ENCODE assay signal across 8 cellular contexts in genomic region chr14:51780006-51780692, GRCh38.
DNase-seq lines count a peak whose midpoint lies in the region; ATAC-seq and TF ChIP-seq lines count a peak whose summit lies in the region.

No MANE protein-coding gene starts in this region.

- no peak overlapping the region for H3K9ac ChIP-seq in endodermal cell (ENCODE audit: extremely low read depth, low read length, poor library complexity, severe bottlenecking)

- H3K4me3 Mint-ChIP-seq in endodermal cell (no peak overlapping the region), mesothelial cell of epicardium (no peak overlapping the region)

- H3K27ac ChIP-seq in endodermal cell (ENCODE audit: low read depth, low read length) = no peak overlapping the region

- H3K27me3 Mint-ChIP-seq in endodermal cell (ENCODE audit: insufficient read depth) = peaks cover 15% of the 10 kb centered on the region
- H3K27me3 Mint-ChIP-seq in mesothelial cell of epicardium (ENCODE audit: low read depth) = peaks cover 31% of the 10 kb centered on the region

- peaks cover 11% of the 10 kb centered on the region for H3K27me3 ChIP-seq in endodermal cell (ENCODE audit: control insufficient read depth, insufficient read depth, low read length, poor library complexity, severe bottlenecking)

- no peaks in the 10 kb centered on the region for H3K9me3 ChIP-seq in endodermal cell (ENCODE audit: control insufficient read depth, low read length)

- no peaks in the 10 kb centered on the region for H3K36me3 ChIP-seq in endodermal cell (ENCODE audit: control insufficient read depth, insufficient read depth, low read length)

- H3K36me3 Mint-ChIP-seq in endodermal cell (ENCODE audit: low read depth) = no peaks in the 10 kb centered on the region
- no peaks in the 10 kb centered on the region for H3K36me3 Mint-ChIP-seq in mesothelial cell of epicardium

- H3K4me1 Mint-ChIP-seq in endodermal cell (peaks cover 4% of the 10 kb centered on the region), mesothelial cell of epicardium (peaks cover 9% of the 10 kb centered on the region)

- peak; percentile 50 for DNase-seq in DMS153 (lab: John Stamatoyannopoulos, UW)
- DNase-seq in HK-2 (ENCODE audit: unreplicated experiment) = peak; percentile 63
- DNase-seq in NCI-H82 treated with DMSO at 0.1 percent for 48 hours (lab: John Stamatoyannopoulos, UW; ENCODE audit: unreplicated experiment) = peak; percentile 31
- DNase-seq in activated CD8-positive, alpha-beta memory T cell treated with anti-CD3 and anti-CD28 coated beads for 48 hours (ENCODE audit: low read depth in 2 of 3, low spot score in 2 of 3) = peak; percentile 20 to 47 (median 27)
- peak; percentile 90 for DNase-seq in endodermal cell
- peak; percentile 42 to 76 for DNase-seq in mesothelial cell of epicardium (ENCODE audit: low spot score in 2 of 2, unreplicated experiment in 2 of 2)
- DNase-seq in stimulated activated CD8-positive, alpha-beta memory T cell treated with anti-CD3 and anti-CD28 coated beads, Interleukin-2, amount 100 ng/mL, for 1 hour (ENCODE audit: low read depth in 2 of 2) = peak; percentile 45 to 52

- H3K27ac Mint-ChIP-seq in endodermal cell = no peak overlapping the region
- H3K27ac Mint-ChIP-seq in mesothelial cell of epicardium = no peak overlapping the region

- H3K9me3 Mint-ChIP-seq in endodermal cell (no peaks in the 10 kb centered on the region), mesothelial cell of epicardium (no peaks in the 10 kb centered on the region)

- whole genome bisulfite sequencing in endodermal cell (ENCODE audit: insufficient coverage in 1 of 2, insufficient read length in 1 of 2), 2 experiments = 22 to 23% methylated on average over 6 to 12 of the region's 13 CpGs

- TF ChIP-seq CTCF in endodermal cell (conservative IDR thresholded peaks at IDR 0.05) (peak; percentile 91), mesothelial cell of epicardium (IDR thresholded peaks at IDR 0.05; ENCODE audit: unreplicated experiment) (peak; percentile 93)

- H3K4me3 ChIP-seq in endodermal cell (ENCODE audit: low read length) = no peak overlapping the region

- H3K4me1 ChIP-seq in endodermal cell (ENCODE audit: control insufficient read depth, insufficient read depth, low read length) = no peaks in the 10 kb centered on the region

- no peak for ATAC-seq in HG02623 (IDR thresholded peaks at IDR 0.05; ENCODE audit: unreplicated experiment)

Comparison
In these comparisons a context has a peak if more than half of its experiments do, and no peak if none do; other contexts are left out.
1. DNase-seq: peak in every context shown above with its lines; median percentile 90 in endodermal cell; 63 in HK-2; 59 in mesothelial cell of epicardium; 50 in DMS153; 48 in stimulated activated CD8-positive, alpha-beta memory T cell treated with anti-CD3 and anti-CD28 coated beads, Interleukin-2, amount 100 ng/mL, for 1 hour; 31 in NCI-H82 treated with DMSO at 0.1 percent for 48 hours; 27 in activated CD8-positive, alpha-beta memory T cell treated with anti-CD3 and anti-CD28 coated beads for 48 hours.